Comparison of ENCODE assay signal across 17 cellular contexts in genomic region chr9:122371851-122372250, GRCh38. TPM values are rescaled to one million over a fixed set of nuclear protein-coding genes. Genes with fewer than 3 reads are reported as not detected.
DNase-seq lines count a peak whose midpoint lies in the region; ATAC-seq and TF ChIP-seq lines count a peak whose summit lies in the region.
"Had no signal": no experiment of that assay in that cellular context is flagged by ENCODE, and none has a peak within 500 bp of the region (broad histone marks: within the 10 kb centered on the region; RNA-seq: fewer than 3 reads in every experiment).

No MANE protein-coding gene starts in this region.

- H3K9ac ChIP-seq in BLaER1, result no peak overlapping the region
- no peak overlapping the region for H3K9ac ChIP-seq in rectal smooth muscle tissue (ENCODE audit: low read length)

- H3K4me2 ChIP-seq in BLaER1, result peak overlapping the region; percentile 99

- intact Hi-C loops in Right ventricle myocardium superior (cut with DNase I), result loop anchor here (10.0 kb wide), 2 partner anchors 83 to 443 kb away; no protein-coding TSS in a partner anchor

- no peak for DNase-seq in WTC11 (ENCODE audit: low spot score)
- DNase-seq in fibroblast of pulmonary artery (ENCODE audit: low read depth), result no peak
- DNase-seq in Right ventricle myocardium superior, result no peak
- no peak for DNase-seq in HuH-7.5 (ENCODE audit: low spot score)
- DNase-seq in OCI-M1 (lab: John Stamatoyannopoulos, UW), result no peak
- DNase-seq: activated CD4-positive, alpha-beta T cell treated with anti-CD3 and anti-CD28 coated beads, Interleukin-2, amount 10 ng/mL, durations not matched to agents 24 days and 14 days; activated T-cell treated with anti-CD3 and anti-CD28 coated beads for 4 hours; central memory CD4-positive, alpha-beta T cell; DMS79; heart right ventricle; left colon; stimulated activated CD4-positive, alpha-beta T cell treated with anti-CD3 and anti-CD28 coated beads, Interleukin-2, amount 100 ng/mL, for 48 hours had no signal

- H3K36me3 Mint-ChIP-seq in WTC11, result no peaks in the 10 kb centered on the region
- H3K36me3 Mint-ChIP-seq: activated naive CD8-positive, alpha-beta T cell had no signal

- H3K27me3 ChIP-seq in BLaER1 (no peaks in the 10 kb centered on the region), rectal smooth muscle tissue (ENCODE audit: control insufficient read depth, insufficient read depth, low read length) (peaks cover 2% of the 10 kb centered on the region)

- H3K4me1 ChIP-seq in BLaER1, result peaks cover 60% of the 10 kb centered on the region
- H3K4me1 ChIP-seq in rectal smooth muscle tissue (ENCODE audit: control insufficient read depth, insufficient read depth, low read length), result peaks cover 34% of the 10 kb centered on the region

- peaks cover 37% of the 10 kb centered on the region for H3K4me1 Mint-ChIP-seq in WTC11

- H3K27ac ChIP-seq in BLaER1, result no peak overlapping the region
- peak overlapping the region; percentile 89 for H3K27ac ChIP-seq in rectal smooth muscle tissue (ENCODE audit: low read depth, low read length)

- POLR2A ChIA-PET in WTC11 (lab: Charles Lee), result no interaction called here

- H3K27me3 Mint-ChIP-seq in WTC11 (ENCODE audit: low read depth), result peaks cover 76% of the 10 kb centered on the region

- no peaks in the 10 kb centered on the region for H3K9me3 Mint-ChIP-seq in WTC11
- H3K9me3 Mint-ChIP-seq: activated CD4-positive, alpha-beta T cell treated with anti-CD3 and anti-CD28 coated beads, Interleukin-2, amount 10 ng/mL, durations not matched to agents 24 days and 14 days; neural crest cell had no signal

- no peak for TF ChIP-seq CTCF in WTC11 (IDR thresholded peaks at IDR 0.05)
- no peak for TF ChIP-seq CTCF in fibroblast of pulmonary artery (IDR thresholded peaks at IDR 0.05; ENCODE audit: low read length, missing control alignments)

- no peaks in the 10 kb centered on the region for H4K20me1 ChIP-seq in BLaER1

- no peak overlapping the region for H3K27ac Mint-ChIP-seq in WTC11
- H3K27ac Mint-ChIP-seq: activated CD4-positive, alpha-beta T cell treated with anti-CD3 and anti-CD28 coated beads, Interleukin-2, amount 10 ng/mL, durations not matched to agents 24 days and 14 days; activated naive CD8-positive, alpha-beta T cell had no signal

- no peak for ATAC-seq in WTC11
- no peak for ATAC-seq in Right ventricle myocardium superior (ENCODE audit: poor library complexity)
- ATAC-seq in GM19395 (IDR thresholded peaks at IDR 0.05; ENCODE audit: unreplicated experiment), result no peak

- no peaks in the 10 kb centered on the region for H3K36me3 ChIP-seq in BLaER1
- no peaks in the 10 kb centered on the region for H3K36me3 ChIP-seq in rectal smooth muscle tissue (ENCODE audit: control insufficient read depth, insufficient read depth, low read length)
- H3K36me3 ChIP-seq: heart right ventricle had no signal

- H3K9me3 ChIP-seq in BLaER1, result no peaks in the 10 kb centered on the region
- H3K9me3 ChIP-seq: heart right ventricle had no signal

- CTCF ChIA-PET in WTC11 (lab: Charles Lee), result interaction anchor here (1.3 to 3.8 kb wide), 6 partner anchors 15 to 273 kb away, joined by 4 to 33 read pairs (median 6); no protein-coding TSS in a partner anchor

- peak overlapping the region; percentile 14; the same call in 1 of the 2 replicates for H3K4me3 Mint-ChIP-seq in WTC11
- H3K4me3 Mint-ChIP-seq: neural crest cell had no signal

- H3K4me3 ChIP-seq in BLaER1 (peak overlapping the region; percentile 64; the same call in 1 of the 2 replicates), fibroblast of pulmonary artery (replicated peaks; ENCODE audit: low read depth, low read length) (peak overlapping the region; percentile 70), rectal smooth muscle tissue (ENCODE audit: low read length) (peak overlapping the region; percentile 65)

TF ChIP-seq in WTC11, 78 proteins besides CTCF, POLR2A, EP300 and RAD21:
- TF ChIP-seq PRDM15 (CRISPR knock-in tag; IDR thresholded peaks at IDR 0.05), result peak; percentile 39; the same call in 1 of the 2 replicates
- no peak for TF ChIP-seq ZNF263 (CRISPR knock-in tag; IDR thresholded peaks at IDR 0.05; ENCODE audit: low read depth)

RNA-seq across cellular contexts. Expression of gene PTGS1, which starts 1.0 kb away (rescaled TPM):
- 0.89 to 1.1 TPM (median 1.0 TPM) in 3 replicates for total RNA-seq in WTC11 (2021)
- total RNA-seq in Right ventricle myocardium superior, result 4.0 TPM
